ENCODE assay signal across 14 cellular contexts in the genomic region with DNA sequence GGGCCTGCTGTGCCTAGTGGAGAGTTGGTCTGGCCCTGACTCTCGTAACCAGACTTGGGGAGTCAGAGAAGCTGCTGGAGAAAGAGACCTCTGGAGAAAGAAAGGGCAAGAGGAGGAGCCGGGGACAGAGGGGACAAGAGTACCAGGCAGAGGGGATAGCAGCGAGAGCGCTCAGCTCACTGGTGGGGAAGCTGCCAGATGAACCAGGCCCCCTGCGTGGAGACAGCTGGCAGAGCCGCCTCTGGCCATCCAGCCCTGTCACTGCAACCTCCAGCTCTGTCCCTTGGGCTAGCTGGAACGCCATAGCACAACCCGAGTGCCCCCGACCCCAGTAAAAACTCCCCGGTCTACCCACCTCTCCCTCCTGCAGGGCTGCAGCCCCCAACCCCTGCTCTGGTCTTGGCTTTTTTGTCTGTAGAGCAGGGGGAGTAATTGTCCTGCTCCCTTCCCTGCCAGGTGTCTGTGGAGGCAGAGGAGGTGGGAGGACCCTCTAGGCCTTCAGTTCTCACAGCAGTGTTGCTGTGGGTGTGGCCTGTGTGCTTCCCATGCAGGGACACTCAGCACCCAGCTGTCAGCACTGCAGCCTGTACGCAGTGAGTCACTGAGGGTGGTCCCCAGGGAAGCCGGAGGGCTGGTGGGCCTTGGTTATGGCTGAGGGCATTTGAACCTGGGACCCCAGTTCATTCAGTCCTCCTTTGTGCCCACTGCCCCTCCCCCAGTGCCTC. TPM values are rescaled to one million over a fixed set of nuclear protein-coding genes. Genes with fewer than 3 reads are reported as not detected.
DNase-seq lines count a peak whose midpoint lies in the region; ATAC-seq and TF ChIP-seq lines count a peak whose summit lies in the region.
"Had no signal": no experiment of that assay in that cellular context is flagged by ENCODE, and none has a peak within 500 bp of the region (broad histone marks: within the 10 kb centered on the region; RNA-seq: fewer than 3 reads in every experiment).

No MANE protein-coding gene starts in this region.

- H3K27ac ChIP-seq in left lung: no peak overlapping the region
- H3K27ac ChIP-seq: heart left ventricle had no signal

- DNase-seq in A172 (ENCODE audit: low spot score) (peak; percentile 26), ELR (ENCODE audit: low read depth) (peak; percentile 65), NCI-H510A (lab: John Stamatoyannopoulos, UW) (peak; percentile 54), fibroblast of mammary gland (ENCODE audit: low read depth) (peak; percentile 69), left lung (no peak)
- DNase-seq: activated T-cell treated with anti-CD3 and anti-CD28 coated beads, Interleukin-2, amount 50 U/mL, for 4 hours; CD8-positive, alpha-beta memory T cell; cerebellar nuclear complex; heart left ventricle; NCI-H226; T-helper 1 cell had no signal

- H3K36me3 ChIP-seq in left lung: no peaks in the 10 kb centered on the region
- H3K36me3 ChIP-seq: heart left ventricle had no signal

- no peak overlapping the region for H3K4me3 ChIP-seq in fibroblast of mammary gland (ENCODE audit: control insufficient read depth, low read depth, low read length)
- no peak overlapping the region for H3K4me3 ChIP-seq in left lung
- H3K4me3 ChIP-seq: heart left ventricle had no signal

- intact Hi-C loops in left lung (cut with DNase I): no loop called here

- peaks cover 0 to 5% of the 10 kb centered on the region in 2 donors for H3K27me3 ChIP-seq in left lung
- H3K27me3 ChIP-seq: heart left ventricle had no signal

- no peaks in the 10 kb centered on the region for H3K9me3 ChIP-seq in left lung
- H3K9me3 ChIP-seq: heart left ventricle had no signal

- ATAC-seq in GM21576 (IDR thresholded peaks at IDR 0.05; ENCODE audit: unreplicated experiment) (no peak), HG03135 (IDR thresholded peaks at IDR 0.05; ENCODE audit: unreplicated experiment) (no peak), left lung (no peak), HG02870 (IDR thresholded peaks at IDR 0.05; ENCODE audit: unreplicated experiment) (no peak)
- ATAC-seq: activated T-cell treated with anti-CD3 and anti-CD28 coated beads, Interleukin-2, amount 50 U/mL, for 4 hours; heart left ventricle had no signal

- TF ChIP-seq CTCF in fibroblast of mammary gland (conservative IDR thresholded peaks at IDR 0.05; ENCODE audit: control insufficient read depth, insufficient read depth, low read depth, low read length) (no peak), left lung (IDR thresholded peaks at IDR 0.05) (no peak)

- peaks cover 0 to 18% of the 10 kb centered on the region in 2 donors for H3K4me1 ChIP-seq in left lung

RNA-seq across cellular contexts. Expression of gene SUN2, which starts 4.8 kb away (rescaled TPM):
- 61.3 and 77.4 TPM in 2 replicates for total RNA-seq in A172 (2014; rRNA removed; shearing (Covaris generic))
- total RNA-seq in left lung: 100 to 1,000 TPM in 1 of 2 donors, 10 to 100 TPM in 1; 99.3 to 174 TPM

RNA-seq across cellular contexts. Expression of gene DNAL4, which starts 33.3 kb away (rescaled TPM):
- total RNA-seq in A172 (2014; rRNA removed; shearing (Covaris generic)): 11.7 TPM in 2 replicates
- total RNA-seq in left lung: 10 to 100 TPM; 16.3 to 21.5 TPM

RNA-seq across cellular contexts. Expression of gene GTPBP1, which starts 54.9 kb away (rescaled TPM):
- total RNA-seq in A172 (2014; rRNA removed; shearing (Covaris generic)): 8.3 and 16.1 TPM in 2 replicates
- 10 to 100 TPM; 45.7 to 51.0 TPM for total RNA-seq in left lung

RNA-seq across cellular contexts. Expression of gene JOSD1, which starts 59.9 kb away (rescaled TPM):
- total RNA-seq in A172 (2014; rRNA removed; shearing (Covaris generic)): 43.3 and 44.5 TPM in 2 replicates
- 10 to 100 TPM; 55.6 to 57.3 TPM for total RNA-seq in left lung

Comparison
In these comparisons a context has a peak if more than half of its experiments do, and no peak if none do; other contexts are left out.
1. DNase-seq: peak in A172 (single experiment), ELR (single experiment), NCI-H510A (single experiment) and fibroblast of mammary gland (single experiment); none in left lung (0 of 2).